8 cellular contexts compared by ENCODE assay signal in genomic region chr7:975702-976473, GRCh38. TPM values are rescaled to one million over a fixed set of nuclear protein-coding genes. Genes with fewer than 3 reads are reported as not detected.
DNase-seq lines count a peak whose midpoint lies in the region; ATAC-seq, FAIRE-seq and TF ChIP-seq lines count a peak whose summit lies in the region.

No MANE protein-coding gene starts in this region.

- TF ChIP-seq CTCF in A549 (IDR thresholded peaks at IDR 0.05) (no peak), cardiac fibroblast (IDR thresholded peaks at IDR 0.05; ENCODE audit: low read depth, low read length) (no peak)

- no peaks in the 10 kb centered on the region for H3K27me3 Mint-ChIP-seq in naive B cell

- 55% methylated on average over 28 of the region's 28 CpGs for WGBS in A549 (ENCODE audit: missing lambda C conversion rate)

- peak overlapping the region; percentile 57 to 98 (median 91) for H3K4me3 Mint-ChIP-seq in naive B cell

- no peak for FAIRE-seq in A549 (lab: Jason Lieb, UNC)

- H3K27ac ChIP-seq in A549, result peak overlapping the region in 1 of 2 experiments; percentile 96; a peak in 3 of 6 replicates

- H3K4me3 ChIP-seq in A549 (peak overlapping the region; percentile 77; the same call in 1 of the 3 replicates), cardiac fibroblast (replicated peaks in 1 of 2; ENCODE audit: low read depth in 2 of 2, low read length in 2 of 2) (peak overlapping the region; percentile 37 to 98)

- peaks cover 15 to 28% (median 23%) of the 10 kb centered on the region in 3 donors for H3K4me1 Mint-ChIP-seq in naive B cell

- TF ChIP-seq POLR2A in A549 (IDR thresholded peaks at IDR 0.05; ENCODE audit: low read length), result no peak

- no peak for TF ChIP-seq EP300 in A549 (IDR thresholded peaks at IDR 0.05)

- H3K36me3 Mint-ChIP-seq in naive B cell, result peaks cover 8 to 17% of the 10 kb centered on the region in 2 donors

- H3K4me2 ChIP-seq in A549, result peak overlapping the region; percentile 52

- CTCF ChIA-PET in A549 (lab: Yijun Ruan, JAX), result interaction anchor here (1.2 to 8.7 kb wide), 8 partner anchors 18 to 200 kb away, joined by 3 to 108 read pairs (median 5); no protein-coding TSS in a partner anchor

- POLR2A ChIA-PET in A549 (lab: Yijun Ruan, JAX), result interaction anchor here (0.6 to 1.6 kb wide), 3 partner anchors 9 to 761 kb away, joined by 3 to 8 read pairs (median 8); no protein-coding TSS in a partner anchor

- DNase-seq in A549 (ENCODE audit: low read depth in 1 of 2, low spot score in 1 of 2) (no peak), cardiac fibroblast (ENCODE audit: low read depth in 2 of 2) (no peak), naive B cell (no peak), OCI-M1 (lab: John Stamatoyannopoulos, UW) (no peak), A172 (ENCODE audit: low spot score) (no peak), NCI-H2081 treated with DMSO at 0.1 percent for 48 hours (lab: John Stamatoyannopoulos, UW) (no peak)
- no peak for DNase-seq in activated effector memory CD4-positive, alpha-beta T cell treated with anti-CD3 and anti-CD28 coated beads, Interleukin-2, amount 50 U/mL, for 16 hours

- ATAC-seq in A549 (no peak), HG03432 (IDR thresholded peaks at IDR 0.05; ENCODE audit: unreplicated experiment) (peak; percentile 1), naive B cell (ENCODE audit: low read depth in 2 of 2) (no peak)

- H3K27ac Mint-ChIP-seq in naive B cell, result peak overlapping the region in 5 of 6 donors; percentile 51 to 90 (median 79)

- H3K4me1 ChIP-seq in A549, result peaks cover 24% of the 10 kb centered on the region

- H3K9me3 Mint-ChIP-seq in naive B cell, result no peaks in the 10 kb centered on the region

- TF ChIP-seq RAD21 in A549 (conservative IDR thresholded peaks at IDR 0.05 in 1 of 2, IDR thresholded peaks at IDR 0.05 in 1 of 2), result no peak

- no peaks in the 10 kb centered on the region for H3K9me3 ChIP-seq in A549

TF ChIP-seq in A549, 52 proteins besides CTCF, POLR2A, EP300 and RAD21:
- TF ChIP-seq ESRRA (IDR thresholded peaks at IDR 0.05; ENCODE audit: borderline replicate concordance, low read length) (no peak), CHD2 (IDR thresholded peaks at IDR 0.05; ENCODE audit: low read length, partially characterized antibody) (no peak), GATA3 (IDR thresholded peaks at IDR 0.05; ENCODE audit: borderline replicate concordance) (no peak), KDM5A (IDR thresholded peaks at IDR 0.05) (no peak)

RNA-seq across cellular contexts. Expression of gene COX19, which starts 0.5 kb away (rescaled TPM):
- polyA plus RNA-seq in A549 (2011; rRNA removed) (5.4 and 7.6 TPM in 2 replicates), A549 (2017; fragmentation: RNase III; extraction: RNeasy Plus Mini Kit Qiagen cat#74134 plus additional on column Dnase treatment) (6.2 to 7.1 TPM (median 7.0 TPM) in 3 replicates), naive B cell (ENCODE audit: low read depth in 6 of 6) (10 to 100 TPM; 22.6 to 34.5 (median 27.0) TPM)
- polyA plus RNA-seq in A549 (2012; cell fraction: cytosol; rRNA removed), result 3.9 and 4.5 TPM in 2 replicates
- polyA plus RNA-seq in A549 (2012; cell fraction: nucleus; rRNA removed), result 4.3 and 5.9 TPM in 2 replicates
- polyA minus RNA-seq in A549 (2011; rRNA and poly(A)+ RNA removed), result 4.5 and 5.2 TPM in 2 replicates
- 5.2 and 8.8 TPM in 2 replicates for total RNA-seq in A172 (2014; rRNA removed; shearing (Covaris generic))

RNA-seq across cellular contexts. Expression of gene CYP2W1, which starts 7.1 kb away (rescaled TPM):
- polyA plus RNA-seq in A549 (2011; rRNA removed), result not detected in 2 replicates
- polyA plus RNA-seq in A549 (2012; cell fraction: cytosol; rRNA removed), result 0.01 TPM in 1 of 2 replicates, not detected in the other
- polyA plus RNA-seq in A549 (2012; cell fraction: nucleus; rRNA removed), result 0.12 and 0.22 TPM in 2 replicates
- not detected in 3 replicates for polyA plus RNA-seq in A549 (2017; fragmentation: RNase III; extraction: RNeasy Plus Mini Kit Qiagen cat#74134 plus additional on column Dnase treatment)
- polyA minus RNA-seq in A549 (2011; rRNA and poly(A)+ RNA removed), result not detected in 2 replicates
- not detected for polyA plus RNA-seq in naive B cell (ENCODE audit: low read depth in 6 of 6)
- total RNA-seq in A172 (2014; rRNA removed; shearing (Covaris generic)), result not detected in 2 replicates

RNA-seq across cellular contexts. Expression of gene ADAP1, which starts 21.4 kb away (rescaled TPM):
- 1.7 and 2.2 TPM in 2 replicates for polyA plus RNA-seq in A549 (2011; rRNA removed)
- 3.5 and 5.0 TPM in 2 replicates for polyA plus RNA-seq in A549 (2012; cell fraction: cytosol; rRNA removed)
- polyA plus RNA-seq in A549 (2012; cell fraction: nucleus; rRNA removed), result 7.4 and 7.9 TPM in 2 replicates
- 1.1 to 2.5 TPM (median 1.9 TPM) in 3 replicates for polyA plus RNA-seq in A549 (2017; fragmentation: RNase III; extraction: RNeasy Plus Mini Kit Qiagen cat#74134 plus additional on column Dnase treatment)
- 2.1 and 2.2 TPM in 2 replicates for polyA minus RNA-seq in A549 (2011; rRNA and poly(A)+ RNA removed)
- 1 to 10 TPM; 3.3 to 7.0 (median 4.3) TPM for polyA plus RNA-seq in naive B cell (ENCODE audit: low read depth in 6 of 6)
- total RNA-seq in A172 (2014; rRNA removed; shearing (Covaris generic)), result 33.3 and 46.8 TPM in 2 replicates
